28 cellular contexts compared by ENCODE assay signal in the genomic region with DNA sequence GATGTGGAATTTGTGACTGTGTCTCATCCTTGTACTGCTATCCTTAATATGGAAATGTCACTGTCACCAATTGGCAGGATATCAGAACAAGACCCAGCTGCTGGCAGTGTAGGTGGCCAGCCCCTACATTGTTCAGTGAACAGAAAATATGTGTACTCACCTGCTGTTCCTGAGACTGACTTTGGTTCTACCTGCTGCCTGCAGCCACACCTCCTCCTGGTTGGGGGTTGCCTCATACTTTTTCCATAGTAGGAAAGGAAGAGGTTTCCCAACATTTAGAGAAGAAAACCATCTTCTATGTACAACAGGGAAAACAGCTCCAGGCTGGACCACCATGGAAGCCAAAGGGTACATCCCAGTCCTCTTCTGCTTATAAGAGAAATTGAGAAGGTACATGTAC. TPM values are rescaled to one million over a fixed set of nuclear protein-coding genes. Genes with fewer than 3 reads are reported as not detected.
"Had no signal": no experiment of that assay in that cellular context is flagged by ENCODE, and none has a peak within 500 bp of the region (broad histone marks: within the 10 kb centered on the region; RNA-seq: fewer than 3 reads in every experiment).

No MANE protein-coding gene starts in this region.

- H3K4me1 ChIP-seq: heart right ventricle, sigmoid colon, uterus had no signal

- H3K27ac ChIP-seq: brain microvascular endothelial cell, heart right ventricle, sigmoid colon, uterus had no signal

- DNase-seq: activated CD4-positive, alpha-beta T cell treated with anti-CD3 and anti-CD28 coated beads for 1 hour; activated CD8-positive, alpha-beta memory T cell treated with anti-CD3 and anti-CD28 coated beads for 24 hours; activated CD8-positive, alpha-beta memory T cell treated with anti-CD3 and anti-CD28 coated beads, Interleukin-2, amount 50 U/mL, for 4 hours; activated T-cell treated with anti-CD3 and anti-CD28 coated beads, Interleukin-2, amount 50 U/mL, for 24 hours; aorta; brain microvascular endothelial cell; caudate nucleus; effector CD8-positive, alpha-beta T cell; erythroblast; foreskin fibroblast; heart right ventricle; islet precursor cell; left cardiac atrium; retina; sigmoid colon; stimulated activated CD4-positive, alpha-beta T cell treated with anti-CD3 and anti-CD28 coated beads, Interleukin-2, amount 100 ng/mL, for 48 hours; stimulated activated CD8-positive, alpha-beta memory T cell treated with anti-CD3 and anti-CD28 coated beads, Interleukin-4, amount 100 ng/mL, for 48 hours; stimulated activated naive B cell treated with anti-CD40 and anti-IgM and Interleukin-4, amounts not matched to agents 10 μg/mL and 1 μg/mL and 100 μg/mL, for 72 hours; trophoblast cell; uterus had no signal

- H3K4me3 ChIP-seq: heart right ventricle, sigmoid colon, smooth muscle cell, uterus had no signal

- ATAC-seq: activated naive CD4-positive, alpha-beta T cell treated with anti-CD3 and anti-CD28 coated beads, Interleukin-2, amount 50 U/mL, for 72 hours; activated T-helper 17 cell treated with anti-CD3 and anti-CD28 coated beads, Interleukin-2, amount 50 U/mL, for 72 hours; heart right ventricle; left cardiac atrium; natural killer cell treated with Interleukin-12 subunit alpha and Interleukin-12 subunit beta and Interleukin-15 and Interleukin-18, amount 100 ng/mL, for 72 hours; stimulated activated naive B cell treated with anti-CD40 and anti-IgM and Interleukin-4, amounts not matched to agents 10 μg/mL and 1 μg/mL and 100 μg/mL, for 72 hours had no signal

- H3K27me3 ChIP-seq: brain microvascular endothelial cell, sigmoid colon, uterus had no signal

- H3K36me3 ChIP-seq: brain microvascular endothelial cell, heart right ventricle, sigmoid colon, uterus had no signal

- H3K9me3 ChIP-seq: heart right ventricle, sigmoid colon, uterus had no signal

RNA-seq across cellular contexts. Expression of a gene that starts 35.9 kb away (rescaled TPM):
- total RNA-seq: activated naive CD4-positive, alpha-beta T cell treated with anti-CD3 and anti-CD28 coated beads, Interleukin-2, amount 50 U/mL, for 72 hours; activated T-helper 17 cell treated with anti-CD3 and anti-CD28 coated beads, Interleukin-2, amount 50 U/mL, for 72 hours; fibroblast of lung; heart right ventricle; left cardiac atrium; natural killer cell treated with Interleukin-12 subunit alpha and Interleukin-12 subunit beta and Interleukin-15 and Interleukin-18, amount 100 ng/mL, for 72 hours; osteocyte; progenitor cell of endocrine pancreas; sigmoid colon; smooth muscle cell had no signal

RNA-seq across cellular contexts. Expression of a gene that starts 50.5 kb away (rescaled TPM):
- total RNA-seq: activated naive CD4-positive, alpha-beta T cell treated with anti-CD3 and anti-CD28 coated beads, Interleukin-2, amount 50 U/mL, for 72 hours; aorta; fibroblast of lung; heart right ventricle; left cardiac atrium; liver; natural killer cell treated with Interleukin-12 subunit alpha and Interleukin-12 subunit beta and Interleukin-15 and Interleukin-18, amount 100 ng/mL, for 72 hours; osteocyte; smooth muscle cell; uterus had no signal
